Comparison of ENCODE assay signal across 24 cellular contexts in genomic region chr5:74567351-74567870, GRCh38.
DNase-seq lines count a peak whose midpoint lies in the region; ATAC-seq, FAIRE-seq and TF ChIP-seq lines count a peak whose summit lies in the region.
"Had no signal": no experiment of that assay in that cellular context is flagged by ENCODE, and none has a peak within 500 bp of the region (broad histone marks: within the 10 kb centered on the region; RNA-seq: fewer than 3 reads in every experiment).

No MANE protein-coding gene starts in this region.

- H3K9me3 Mint-ChIP-seq in naive thymus-derived CD8-positive, alpha-beta T cell = peaks cover 0 to 13% (median 3%) of the 10 kb centered on the region in 9 donors
- H3K9me3 Mint-ChIP-seq: CD8-positive, alpha-beta T cell had no signal

- H3K27ac ChIP-seq in breast epithelium = no peak overlapping the region
- peak overlapping the region; percentile 76 for H3K27ac ChIP-seq in VCaP
- no peak overlapping the region for H3K27ac ChIP-seq in small intestine (ENCODE audit: low read depth in 1 of 2, low read length in 1 of 2)
- H3K27ac ChIP-seq: foreskin keratinocyte, left ventricle myocardium inferior, SJCRH30, skin epidermis, upper lobe of left lung had no signal

- H3K27me3 Mint-ChIP-seq in naive thymus-derived CD8-positive, alpha-beta T cell = peaks cover 0 to 7% (median 0%) of the 10 kb centered on the region in 5 donors
- H3K27me3 Mint-ChIP-seq: T-cell had no signal

- H3K36me3 ChIP-seq in breast epithelium (no peaks in the 10 kb centered on the region), mucosa of descending colon (ENCODE audit: low read depth) (no peaks in the 10 kb centered on the region), small intestine (ENCODE audit: control insufficient read depth in 2 of 2, insufficient read depth in 2 of 2, low read length in 2 of 2) (no peaks in the 10 kb centered on the region)
- H3K36me3 ChIP-seq: HAP-1, left ventricle myocardium inferior, SJCRH30, upper lobe of left lung had no signal

- no peaks in the 10 kb centered on the region for H3K4me1 Mint-ChIP-seq in naive thymus-derived CD8-positive, alpha-beta T cell
- H3K4me1 Mint-ChIP-seq: T-cell had no signal

- WGBS in small intestine, 3 donors = 24 to 63% (median 51%) methylated on average over 3 of the region's 3 CpGs

- POLR2A ChIA-PET in naive thymus-derived CD8-positive, alpha-beta T cell (lab: Charles Lee) = no interaction called here

- intact Hi-C loops in breast epithelium (cut with DNase I; ENCODE audit: low total_unique reads) = no loop called here
- intact Hi-C loops in mucosa of descending colon (cut with DNase I, micrococcal nuclease) = no loop called here

- FAIRE-seq in small intestine (lab: Jason Lieb, UNC) (no peak), GM19239 (lab: Jason Lieb, UNC) (no peak)
- FAIRE-seq: TTC549 had no signal

- DNase-seq in T47D (ENCODE audit: low read depth in 1 of 2, low spot score in 1 of 2) (peak; percentile 18 to 67), breast epithelium (ENCODE audit: low spot score in 2 of 2) (no peak), mucosa of descending colon (peak in 1 of 3 donors; percentile 51), small intestine (peak; percentile 30), GM19239 (ENCODE audit: insufficient read length, low spot score) (no peak)
- DNase-seq in naive thymus-derived CD8-positive, alpha-beta T cell = no peak
- DNase-seq: activated T-cell treated with anti-CD3 and anti-CD28 coated beads, Interleukin-2, amount 50 U/mL, for 1 hour; CD8-positive, alpha-beta T cell; DMS79; effector CD4-positive, alpha-beta T cell; foreskin keratinocyte; left ventricle myocardium inferior; NCI-H1105; NCI-H2029 treated with DMSO at 0.1 percent for 48 hours; SJCRH30; stimulated activated CD4-positive, alpha-beta T cell treated with anti-CD3 and anti-CD28 coated beads, Interleukin-1b, Interleukin-23, amount 100 ng/mL, for 48 hours; T-cell; upper lobe of left lung had no signal

- ATAC-seq in mucosa of descending colon = peak; percentile 54
- no peak for ATAC-seq in HG03095 (IDR thresholded peaks at IDR 0.05; ENCODE audit: unreplicated experiment)
- ATAC-seq in naive thymus-derived CD8-positive, alpha-beta T cell = no peak
- ATAC-seq: CD8-positive, alpha-beta T cell; foreskin keratinocyte; Panc1; T-cell had no signal

- no peaks in the 10 kb centered on the region for H3K9me3 ChIP-seq in breast epithelium
- H3K9me3 ChIP-seq in mucosa of descending colon = no peaks in the 10 kb centered on the region
- no peaks in the 10 kb centered on the region for H3K9me3 ChIP-seq in small intestine (ENCODE audit: control insufficient read depth, low read depth)
- H3K9me3 ChIP-seq: HAP-1, SJCRH30, upper lobe of left lung had no signal

- H3K4me1 ChIP-seq in breast epithelium = no peaks in the 10 kb centered on the region
- H3K4me1 ChIP-seq in mucosa of descending colon (ENCODE audit: low read depth) = no peaks in the 10 kb centered on the region
- no peaks in the 10 kb centered on the region for H3K4me1 ChIP-seq in small intestine (ENCODE audit: control insufficient read depth in 2 of 2, insufficient read depth in 1 of 2, low read depth in 1 of 2, low read length in 1 of 2)
- H3K4me1 ChIP-seq: foreskin keratinocyte, left ventricle myocardium inferior, SJCRH30, upper lobe of left lung had no signal

- no peaks in the 10 kb centered on the region for H3K36me3 Mint-ChIP-seq in naive thymus-derived CD8-positive, alpha-beta T cell
- H3K36me3 Mint-ChIP-seq: CD8-positive, alpha-beta T cell; T-cell had no signal

- H3K4me3 ChIP-seq in breast epithelium (no peak overlapping the region), mucosa of descending colon (no peak overlapping the region), small intestine (ENCODE audit: low read depth in 1 of 2, low read length in 2 of 2) (no peak overlapping the region)
- H3K4me3 ChIP-seq: HAP-1, left ventricle myocardium inferior, SJCRH30, skin epidermis, upper lobe of left lung had no signal

- in situ Hi-C loops in T47D (cut with HindIII; ENCODE audit: low pct_unique_long_range_greater_than_20kb, low sequenced_read_pairs) = no loop called here

- H3K4me3 Mint-ChIP-seq in naive thymus-derived CD8-positive, alpha-beta T cell = no peak overlapping the region
- H3K4me3 Mint-ChIP-seq: CD8-positive, alpha-beta T cell; T-cell had no signal

- TF ChIP-seq CTCF in breast epithelium (IDR thresholded peaks at IDR 0.05) (no peak), VCaP (conservative IDR thresholded peaks at IDR 0.05) (no peak), mucosa of descending colon (IDR thresholded peaks at IDR 0.05) (no peak)

- TF ChIP-seq POLR2A in breast epithelium (IDR thresholded peaks at IDR 0.05) = no peak

- no peak overlapping the region for H3K27ac Mint-ChIP-seq in naive thymus-derived CD8-positive, alpha-beta T cell
- H3K27ac Mint-ChIP-seq: CD8-positive, alpha-beta T cell; T-cell had no signal

- H3K27me3 ChIP-seq in breast epithelium (no peaks in the 10 kb centered on the region), small intestine (ENCODE audit: control insufficient read depth in 2 of 2, insufficient read depth in 2 of 2, low read length in 2 of 2) (no peaks in the 10 kb centered on the region)
- H3K27me3 ChIP-seq: foreskin keratinocyte, SJCRH30, upper lobe of left lung had no signal

Comparison
In these comparisons a context has a peak if more than half of its experiments do, and no peak if none do; other contexts are left out.
1. DNase-seq: peak in T47D (2 of 2) and small intestine (single experiment); none in breast epithelium (0 of 2), naive thymus-derived CD8-positive, alpha-beta T cell (0 of 10) and GM19239 (single experiment).